Comparison of ENCODE assay signal across 8 cellular contexts in genomic region chr1:114755006-114755936, GRCh38. TPM values are rescaled to one million over a fixed set of nuclear protein-coding genes. Genes with fewer than 3 reads are reported as not detected.
DNase-seq lines count a peak whose midpoint lies in the region; ATAC-seq and TF ChIP-seq lines count a peak whose summit lies in the region.

No MANE protein-coding gene starts in this region.

- DNase-seq in DND-41 = no peak
- peak; percentile 35 for DNase-seq in NAMALWA (ENCODE audit: low spot score)
- DNase-seq in choroid plexus epithelial cell (ENCODE audit: low read depth) = peak; percentile 23
- DNase-seq in caudate nucleus (lab: John Stamatoyannopoulos, UW) = no peak
- no peak for DNase-seq in iPS-NIHi11 (ENCODE audit: low spot score)
- DNase-seq in lower leg skin (ENCODE audit: low spot score in 2 of 2) = no peak
- no peak for DNase-seq in occipital lobe (lab: John Stamatoyannopoulos, UW)

- no peak for TF ChIP-seq EP300 in neural cell (conservative IDR thresholded peaks at IDR 0.05; ENCODE audit: poor library complexity, severe bottlenecking)

- H3K27me3 ChIP-seq in DND-41 (ENCODE audit: insufficient read depth, low read length, poor library complexity) (no peaks in the 10 kb centered on the region), neural cell (ENCODE audit: insufficient read depth, low read depth, low read length) (no peaks in the 10 kb centered on the region)

- peaks cover 76% of the 10 kb centered on the region for H3K79me2 ChIP-seq in DND-41 (ENCODE audit: insufficient read depth, low read length)
- peaks cover 69% of the 10 kb centered on the region for H3K79me2 ChIP-seq in neural cell (replicated peaks; ENCODE audit: insufficient read depth, low read length)

- no peak overlapping the region for H3K27ac ChIP-seq in DND-41 (ENCODE audit: low read length)
- H3K27ac ChIP-seq in neural cell (ENCODE audit: low read length) = peak overlapping the region; percentile 100
- no peak overlapping the region for H3K27ac ChIP-seq in caudate nucleus (ENCODE audit: low read depth, low read length)

- no peak for TF ChIP-seq RAD21 in neural cell (conservative IDR thresholded peaks at IDR 0.05)

- H4K20me1 ChIP-seq in DND-41 (ENCODE audit: insufficient read depth, low read length) (peaks cover 70% of the 10 kb centered on the region), neural cell (ENCODE audit: insufficient read depth) (peaks cover 24% of the 10 kb centered on the region)

- ATAC-seq in DND-41 (ENCODE audit: insufficient read depth, low read depth) = no peak

- H3K9me3 ChIP-seq in DND-41 (ENCODE audit: insufficient read depth, low read length, severe bottlenecking) = no peaks in the 10 kb centered on the region
- H3K9me3 ChIP-seq in neural cell (ENCODE audit: low read length) = no peaks in the 10 kb centered on the region

- H3K9me2 ChIP-seq in neural cell (ENCODE audit: insufficient read depth, low read length) = no peaks in the 10 kb centered on the region

- no peak for TF ChIP-seq CTCF in DND-41 (IDR thresholded peaks at IDR 0.05; ENCODE audit: borderline replicate concordance, extremely low read depth, low read length, poor library complexity, severe bottlenecking)
- TF ChIP-seq CTCF in choroid plexus epithelial cell (conservative IDR thresholded peaks at IDR 0.05; ENCODE audit: low read depth, low read length) = no peak
- no peak for TF ChIP-seq CTCF in neural cell (IDR thresholded peaks at IDR 0.05; ENCODE audit: poor library complexity, severe bottlenecking)
- TF ChIP-seq CTCF in lower leg skin (IDR thresholded peaks at IDR 0.05) = no peak

- peaks cover 9% of the 10 kb centered on the region for H3F3A ChIP-seq in neural cell (ENCODE audit: insufficient read depth, low read length, poor library complexity, severe bottlenecking)

- 36 to 41% methylated on average over 7 of the region's 7 CpGs for WGBS in lower leg skin, 2 donors

- peaks cover 32% of the 10 kb centered on the region for H3K36me3 ChIP-seq in DND-41 (ENCODE audit: insufficient read depth, low read length)
- no peaks in the 10 kb centered on the region for H3K36me3 ChIP-seq in neural cell (ENCODE audit: insufficient read depth, low read length)

- H3K4me2 ChIP-seq in DND-41 (ENCODE audit: insufficient read depth, low read length) (peak overlapping the region; percentile 86), neural cell (ENCODE audit: low read length) (peak overlapping the region; percentile 96)

- intact Hi-C loops in lower leg skin (cut with DNase I; ENCODE audit: low total_unique reads) = no loop called here

- H3K4me3 ChIP-seq in DND-41 (ENCODE audit: low read depth in 1 of 2, low read length in 2 of 2) (peak overlapping the region in 1 of 2 experiments; percentile 94; a peak in 2 of 4 replicates), choroid plexus epithelial cell (ENCODE audit: low read depth, low read length) (peak overlapping the region; percentile 100), neural cell (ENCODE audit: low read length) (peak overlapping the region; percentile 78), lower leg skin (ENCODE audit: low read depth, poor library complexity, severe bottlenecking) (no peak overlapping the region)

- H3K4me1 ChIP-seq in DND-41 (ENCODE audit: insufficient read depth, low read length) = peaks cover 53% of the 10 kb centered on the region

- peak overlapping the region; percentile 99; the same call in 1 of the 2 replicates for H3K9ac ChIP-seq in DND-41 (ENCODE audit: low read depth, low read length)
- peak overlapping the region; percentile 100 for H3K9ac ChIP-seq in neural cell (ENCODE audit: low read length)

- TF ChIP-seq POLR2A in lower leg skin (IDR thresholded peaks at IDR 0.05) = no peak

- H2AFZ ChIP-seq in DND-41 (ENCODE audit: low read depth, low read length) = no peak overlapping the region
- H2AFZ ChIP-seq in neural cell (ENCODE audit: low read depth, low read length) = no peak overlapping the region

TF ChIP-seq in neural cell, 6 proteins besides CTCF, POLR2A, EP300 and RAD21:
- TF ChIP-seq REST (IDR thresholded peaks at IDR 0.05; ENCODE audit: borderline replicate concordance) = no peak
- no peak for TF ChIP-seq MXI1 (conservative IDR thresholded peaks at IDR 0.05; ENCODE audit: poor library complexity, severe bottlenecking)
- no peak for TF ChIP-seq POLR2AphosphoS5 (IDR thresholded peaks at IDR 0.05)
- no peak for TF ChIP-seq TAF1 (IDR thresholded peaks at IDR 0.05; ENCODE audit: low read depth)
- no peak for TF ChIP-seq EZH2 (IDR thresholded peaks at IDR 0.05; ENCODE audit: borderline replicate concordance, insufficient read depth, low read length, poor library complexity, severe bottlenecking)
- no peak for TF ChIP-seq SMC3 (conservative IDR thresholded peaks at IDR 0.05; ENCODE audit: poor library complexity)
TF ChIP-seq in neural cell: peak in this region for 0.

RNA-seq across cellular contexts. Expression of gene CSDE1, which starts 2.5 kb away (rescaled TPM):
- 381 and 424 TPM in 2 replicates for polyA plus RNA-seq in neural cell
- polyA minus RNA-seq in neural cell = 831 and 1,067 TPM in 2 replicates
- total RNA-seq in lower leg skin (1,000 to 10,000 TPM in 1 of 4 donors, 100 to 1,000 TPM in 3; 342 to 1,039 (median 551) TPM), occipital lobe (794 TPM)

RNA-seq across cellular contexts. Expression of gene SIKE1, which starts 25.2 kb away (rescaled TPM):
- polyA plus RNA-seq in neural cell = 49.1 and 51.0 TPM in 2 replicates
- polyA minus RNA-seq in neural cell = 106 and 118 TPM in 2 replicates
- 10 to 100 TPM; 47.5 to 57.4 (median 55.4) TPM for total RNA-seq in lower leg skin
- 93.9 TPM for total RNA-seq in occipital lobe

RNA-seq across cellular contexts. Expression of gene NRAS, which starts 38.7 kb away (rescaled TPM):
- 44.5 and 56.5 TPM in 2 replicates for polyA plus RNA-seq in neural cell
- 93.7 and 95.0 TPM in 2 replicates for polyA minus RNA-seq in neural cell
- 10 to 100 TPM; 19.6 to 40.0 (median 33.2) TPM for total RNA-seq in lower leg skin
- 68.0 TPM for total RNA-seq in occipital lobe

RNA-seq across cellular contexts. Expression of gene AMPD1, which starts 59.9 kb away (rescaled TPM):
- polyA plus RNA-seq in neural cell = not detected in 2 replicates
- not detected in 2 replicates for polyA minus RNA-seq in neural cell
- total RNA-seq in lower leg skin (not detected), occipital lobe (not detected)

Comparison
In these comparisons a context has a peak if more than half of its experiments do, and no peak if none do; other contexts are left out.
1. DNase-seq: peak in NAMALWA (single experiment) and choroid plexus epithelial cell (single experiment); none in DND-41 (single experiment), caudate nucleus (0 of 61), iPS-NIHi11 (single experiment), lower leg skin (0 of 2) and occipital lobe (single experiment).